ENCODE assay signal across 8 cellular contexts in the genomic region with DNA sequence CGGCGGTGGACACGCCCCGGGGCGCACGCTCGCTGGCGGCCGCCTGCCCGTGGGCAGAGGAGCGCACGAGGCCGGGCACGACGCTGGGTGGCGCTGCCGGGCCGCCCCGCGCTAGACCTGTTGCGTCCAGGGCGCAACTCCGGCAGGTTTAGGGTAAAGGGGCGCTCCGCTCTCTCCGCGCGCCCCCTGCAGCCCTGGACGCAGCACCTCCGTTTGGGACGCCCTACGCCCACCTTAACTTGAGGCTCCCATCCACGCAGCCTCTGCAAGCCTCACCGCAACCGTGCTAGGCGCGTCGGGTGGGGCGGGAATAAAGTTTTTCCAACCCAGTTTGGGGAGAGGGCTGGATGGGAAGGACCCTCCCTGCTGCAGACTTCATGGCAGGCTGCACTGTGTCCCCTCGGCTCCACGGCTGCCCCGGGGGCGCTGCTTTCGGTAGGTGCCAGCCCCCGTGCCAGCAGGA. TPM values are rescaled to one million over a fixed set of nuclear protein-coding genes. Genes with fewer than 3 reads are reported as not detected.
DNase-seq lines count a peak whose midpoint lies in the region.

No MANE protein-coding gene starts in this region.

- no peak overlapping the region for H3K4me3 ChIP-seq in CD4-positive, alpha-beta memory T cell (ENCODE audit: low read length in 2 of 2)

- H3K27ac ChIP-seq in CD4-positive, alpha-beta memory T cell (ENCODE audit: low read depth, low read length), result no peak overlapping the region

- H3K27me3 Mint-ChIP-seq in CD4-positive, alpha-beta memory T cell, result peaks cover 8 to 21% of the 10 kb centered on the region in 2 donors

- intact Hi-C loops in CD4-positive, alpha-beta memory T cell (cut with micrococcal nuclease), result no loop called here

- no peaks in the 10 kb centered on the region for H3K4me1 ChIP-seq in CD4-positive, alpha-beta memory T cell (ENCODE audit: insufficient read depth, low read length)

- H3K36me3 ChIP-seq in CD4-positive, alpha-beta memory T cell (ENCODE audit: insufficient read depth, low read length), result no peaks in the 10 kb centered on the region

- peak; percentile 73 for DNase-seq in activated T-cell treated with anti-CD3 and anti-CD28 coated beads for 48 hours (ENCODE audit: low read depth)
- no peak for DNase-seq in activated T-cell treated with anti-CD3 and anti-CD28 coated beads for 4 hours
- peak; percentile 79 for DNase-seq in HuH-7 (ENCODE audit: low spot score)
- DNase-seq in RKO (ENCODE audit: low spot score), result peak; percentile 57
- peak; percentile 23 for DNase-seq in cerebellar cortex (ENCODE audit: low spot score)
- DNase-seq in kidney tubule cell (ENCODE audit: low spot score), result peak; percentile 52
- peak; percentile 26 to 67 for DNase-seq in stimulated activated CD4-positive, alpha-beta T cell treated with anti-CD3 and anti-CD28 coated beads, Interleukin-2, amount 100 ng/mL, for 24 hours
- DNase-seq in CD4-positive, alpha-beta memory T cell, result no peak

- no peaks in the 10 kb centered on the region for H3K9me3 ChIP-seq in CD4-positive, alpha-beta memory T cell (ENCODE audit: control insufficient read depth in 1 of 2, low read length in 2 of 2)

- POLR2A ChIA-PET in CD4-positive, alpha-beta memory T cell (lab: Charles Lee; ENCODE audit: partially characterized antibody), result no interaction called here

- no peaks in the 10 kb centered on the region for H3K27me3 ChIP-seq in CD4-positive, alpha-beta memory T cell (ENCODE audit: insufficient read depth, low read length)

- H3K4me1 Mint-ChIP-seq in CD4-positive, alpha-beta memory T cell, result peaks cover 0 to 5% (median 1%) of the 10 kb centered on the region in 4 donors

- H3K9me3 Mint-ChIP-seq in CD4-positive, alpha-beta memory T cell, result peaks cover 0 to 7% (median 3%) of the 10 kb centered on the region in 8 donors

- CTCF ChIA-PET in CD4-positive, alpha-beta memory T cell (lab: Charles Lee; ENCODE audit: partially characterized antibody), result no interaction called here

- no peak overlapping the region for H3K27ac Mint-ChIP-seq in CD4-positive, alpha-beta memory T cell

- no peak overlapping the region for H3K4me3 Mint-ChIP-seq in CD4-positive, alpha-beta memory T cell

- peaks cover 0 to 3% of the 10 kb centered on the region in 2 donors for H3K36me3 Mint-ChIP-seq in CD4-positive, alpha-beta memory T cell

RNA-seq across cellular contexts. Expression of a gene that starts 0.3 kb away (rescaled TPM):
- total RNA-seq in CD4-positive, alpha-beta memory T cell, result not detected
- not detected for polyA plus RNA-seq in CD4-positive, alpha-beta memory T cell

RNA-seq across cellular contexts. Expression of a gene that starts 54.0 kb away (rescaled TPM):
- total RNA-seq in CD4-positive, alpha-beta memory T cell, result 1 to 10 TPM; 1.4 to 2.2 TPM
- polyA plus RNA-seq in CD4-positive, alpha-beta memory T cell, result under 1 TPM; 0.34 to 0.47 TPM

Comparison
In these comparisons a context has a peak if more than half of its experiments do, and no peak if none do; other contexts are left out.
1. DNase-seq: peak in activated T-cell treated with anti-CD3 and anti-CD28 coated beads for 48 hours (single experiment), HuH-7 (single experiment), RKO (single experiment), cerebellar cortex (single experiment), kidney tubule cell (single experiment) and stimulated activated CD4-positive, alpha-beta T cell treated with anti-CD3 and anti-CD28 coated beads, Interleukin-2, amount 100 ng/mL, for 24 hours (2 of 2); none in activated T-cell treated with anti-CD3 and anti-CD28 coated beads for 4 hours (single experiment) and CD4-positive, alpha-beta memory T cell (0 of 5).